In the genomic region with DNA sequence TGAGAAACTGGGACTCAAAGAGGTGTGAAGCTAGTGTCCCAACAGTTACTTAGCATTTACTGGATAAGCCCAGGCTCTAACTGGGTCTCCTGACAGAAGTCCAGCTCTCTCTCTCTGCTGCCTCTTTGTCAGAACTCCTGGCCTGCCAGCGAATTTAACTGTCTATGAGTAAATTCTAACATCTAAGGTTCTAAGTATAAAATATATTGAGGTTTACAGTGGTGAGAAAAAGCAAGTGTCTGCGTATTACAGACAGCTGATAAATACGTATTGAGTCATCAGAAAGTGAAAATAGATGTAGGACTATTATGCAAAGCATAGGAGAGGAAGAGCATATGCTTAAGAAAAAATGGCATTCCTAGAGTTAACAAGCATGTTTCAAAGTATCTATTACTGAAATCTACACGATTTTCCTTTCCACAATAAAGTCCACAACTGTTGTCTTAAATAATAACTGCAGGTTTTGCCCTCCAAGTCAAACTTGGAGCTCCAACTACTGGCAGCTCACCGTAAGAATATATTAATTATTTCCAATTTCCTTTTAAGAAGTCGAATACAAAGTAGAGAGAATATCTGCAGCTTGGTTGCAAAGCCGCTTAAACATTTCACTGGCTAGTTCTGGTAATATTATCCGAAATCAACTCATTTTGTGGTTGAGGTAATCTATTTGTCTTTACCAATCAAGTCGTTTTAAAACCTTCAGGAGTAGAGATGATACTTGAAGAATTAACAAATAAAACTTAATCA, we compare ENCODE assay signal across 9 cellular contexts.
DNase-seq lines count a peak whose midpoint lies in the region; ATAC-seq and FAIRE-seq lines count a peak whose summit lies in the region.
"Had no signal": no experiment of that assay in that cellular context is flagged by ENCODE, and none has a peak within 500 bp of the region (broad histone marks: within the 10 kb centered on the region; RNA-seq: fewer than 3 reads in every experiment).

No MANE protein-coding gene starts in this region.

- peak; percentile 41 for ATAC-seq in GM21390 (IDR thresholded peaks at IDR 0.05; ENCODE audit: unreplicated experiment)

- FAIRE-seq in islet of Langerhans (lab: Jason Lieb, UNC), result peak; percentile 66
- FAIRE-seq: colon had no signal

- DNase-seq in NCI-H1092 treated with DMSO at 0.1 percent for 48 hours (lab: John Stamatoyannopoulos, UW) (peak; percentile 21), NCI-H1092 (lab: John Stamatoyannopoulos, UW) (no peak), HS-5 (ENCODE audit: low read depth) (peak; percentile 11), superior temporal gyrus (ENCODE audit: extremely low spot score) (peak; percentile 73), NCI-H2107 (lab: John Stamatoyannopoulos, UW) (no peak)
- peak; percentile 25 to 35 for DNase-seq in activated T-cell treated with anti-CD3 and anti-CD28 coated beads, Interleukin-2, amount 50 U/mL, for 48 hours

Comparison
In these comparisons a context has a peak if more than half of its experiments do, and no peak if none do; other contexts are left out.
1. DNase-seq: peak in NCI-H1092 treated with DMSO at 0.1 percent for 48 hours (single experiment), HS-5 (single experiment), activated T-cell treated with anti-CD3 and anti-CD28 coated beads, Interleukin-2, amount 50 U/mL, for 48 hours (2 of 2) and superior temporal gyrus (single experiment); none in NCI-H1092 (single experiment) and NCI-H2107 (single experiment).